23 cellular contexts compared by ENCODE assay signal in genomic region chr19:23420824-23421223, GRCh38.
"Had no signal": no experiment of that assay in that cellular context is flagged by ENCODE, and none has a peak within 500 bp of the region (broad histone marks: within the 10 kb centered on the region; RNA-seq: fewer than 3 reads in every experiment).

No MANE protein-coding gene starts in this region.

- ATAC-seq: heart right ventricle, left ventricle myocardium superior, natural killer cell had no signal

- H3K36me3 Mint-ChIP-seq: activated naive CD8-positive, alpha-beta T cell treated with anti-CD3 and anti-CD28 coated beads, Interleukin-2, amount 10 ng/mL, durations not matched to agents 7 days and 5 days; natural killer cell had no signal

- H3K4me3 ChIP-seq: coronary artery, esophagus squamous epithelium, heart right ventricle, right atrium auricular region, tibial artery had no signal

- H3K27ac Mint-ChIP-seq: activated naive CD8-positive, alpha-beta T cell treated with anti-CD3 and anti-CD28 coated beads, Interleukin-2, amount 10 ng/mL, durations not matched to agents 7 days and 5 days; natural killer cell; progenitor cell of endocrine pancreas; stimulated activated naive CD8-positive, alpha-beta T cell treated with anti-CD3 and anti-CD28 coated beads, Interleukin-15, Interleukin-2, amounts not matched to agents 100 ng/mL and 50 ng/mL, for 24 hours; T-helper 1 cell treated with Interleukin-12 subunit alpha and Interleukin-12 subunit beta and Interleukin-4 antibody, amounts not matched to agents 30 μg/mL and 1 μg/mL, for 36 hours had no signal

- FAIRE-seq: kidney had no signal

- H3K27ac ChIP-seq: coronary artery, esophagus squamous epithelium, heart right ventricle, right atrium auricular region, tibial artery had no signal

- H3K27me3 ChIP-seq: right atrium auricular region had no signal

- H3K4me1 Mint-ChIP-seq: natural killer cell had no signal

- DNase-seq: activated CD4-positive, alpha-beta T cell treated with anti-CD3 and anti-CD28 coated beads for 4 hours; activated CD4-positive, alpha-beta T cell treated with anti-CD3 and anti-CD28 coated beads, Interleukin-2, amount 50 U/mL, for 48 hours; activated CD4-positive, CD25-positive, alpha-beta regulatory T cell; activated CD8-positive, alpha-beta memory T cell treated with anti-CD3 and anti-CD28 coated beads, Interleukin-2, amount 50 U/mL, for 48 hours; activated naive CD4-positive, alpha-beta T cell treated with Interleukin-2 at 50 U/mL for 16 hours; activated naive CD8-positive, alpha-beta T cell treated with anti-CD3 and anti-CD28 coated beads, Interleukin-2, amount 10 ng/mL, durations not matched to agents 7 days and 5 days; activated T-cell treated with anti-CD3 and anti-CD28 coated beads, Interleukin-2, amount 50 U/mL, for 48 hours; amniotic stem cell; esophagus squamous epithelium; heart right ventricle; kidney; left ventricle myocardium superior; mammary epithelial cell; midbrain; natural killer cell; stimulated activated CD4-positive, alpha-beta T cell treated with anti-CD3 and anti-CD28 coated beads, Interleukin-12 subunit alpha, Interleukin-12 subunit beta, amount 100 ng/mL, for 4 hours; stimulated activated CD4-positive, alpha-beta T cell treated with anti-CD3 and anti-CD28 coated beads, Interleukin-4, amount 100 ng/mL, for 4 hours; tibial artery had no signal

- H3K27me3 Mint-ChIP-seq: progenitor cell of endocrine pancreas had no signal

- H3K9me3 Mint-ChIP-seq: natural killer cell; stimulated activated naive CD8-positive, alpha-beta T cell treated with anti-CD3 and anti-CD28 coated beads, Interleukin-15, Interleukin-2, amounts not matched to agents 100 ng/mL and 50 ng/mL, for 24 hours had no signal

- H3K36me3 ChIP-seq: esophagus squamous epithelium, heart right ventricle, right atrium auricular region, tibial artery had no signal

- H3K9me3 ChIP-seq: esophagus squamous epithelium, right atrium auricular region, tibial artery had no signal

- H3K4me3 Mint-ChIP-seq: activated naive CD8-positive, alpha-beta T cell treated with anti-CD3 and anti-CD28 coated beads, Interleukin-2, amount 10 ng/mL, durations not matched to agents 7 days and 5 days; natural killer cell; stimulated activated naive CD8-positive, alpha-beta T cell treated with anti-CD3 and anti-CD28 coated beads, Interleukin-15, Interleukin-2, amounts not matched to agents 100 ng/mL and 50 ng/mL, for 24 hours; T-helper 1 cell treated with Interleukin-12 subunit alpha and Interleukin-12 subunit beta and Interleukin-4 antibody, amounts not matched to agents 30 μg/mL and 1 μg/mL, for 36 hours had no signal
